1 cellular context compared by ENCODE assay signal in genomic region chr4:86641516-86642090, GRCh38.
TF ChIP-seq lines count a peak whose summit lies in the region.

No MANE protein-coding gene starts in this region.

TF ChIP-seq in GM23338, 12 proteins besides CTCF, POLR2A, EP300 and RAD21 (continued from another document):
- TF ChIP-seq, protein P1, sequence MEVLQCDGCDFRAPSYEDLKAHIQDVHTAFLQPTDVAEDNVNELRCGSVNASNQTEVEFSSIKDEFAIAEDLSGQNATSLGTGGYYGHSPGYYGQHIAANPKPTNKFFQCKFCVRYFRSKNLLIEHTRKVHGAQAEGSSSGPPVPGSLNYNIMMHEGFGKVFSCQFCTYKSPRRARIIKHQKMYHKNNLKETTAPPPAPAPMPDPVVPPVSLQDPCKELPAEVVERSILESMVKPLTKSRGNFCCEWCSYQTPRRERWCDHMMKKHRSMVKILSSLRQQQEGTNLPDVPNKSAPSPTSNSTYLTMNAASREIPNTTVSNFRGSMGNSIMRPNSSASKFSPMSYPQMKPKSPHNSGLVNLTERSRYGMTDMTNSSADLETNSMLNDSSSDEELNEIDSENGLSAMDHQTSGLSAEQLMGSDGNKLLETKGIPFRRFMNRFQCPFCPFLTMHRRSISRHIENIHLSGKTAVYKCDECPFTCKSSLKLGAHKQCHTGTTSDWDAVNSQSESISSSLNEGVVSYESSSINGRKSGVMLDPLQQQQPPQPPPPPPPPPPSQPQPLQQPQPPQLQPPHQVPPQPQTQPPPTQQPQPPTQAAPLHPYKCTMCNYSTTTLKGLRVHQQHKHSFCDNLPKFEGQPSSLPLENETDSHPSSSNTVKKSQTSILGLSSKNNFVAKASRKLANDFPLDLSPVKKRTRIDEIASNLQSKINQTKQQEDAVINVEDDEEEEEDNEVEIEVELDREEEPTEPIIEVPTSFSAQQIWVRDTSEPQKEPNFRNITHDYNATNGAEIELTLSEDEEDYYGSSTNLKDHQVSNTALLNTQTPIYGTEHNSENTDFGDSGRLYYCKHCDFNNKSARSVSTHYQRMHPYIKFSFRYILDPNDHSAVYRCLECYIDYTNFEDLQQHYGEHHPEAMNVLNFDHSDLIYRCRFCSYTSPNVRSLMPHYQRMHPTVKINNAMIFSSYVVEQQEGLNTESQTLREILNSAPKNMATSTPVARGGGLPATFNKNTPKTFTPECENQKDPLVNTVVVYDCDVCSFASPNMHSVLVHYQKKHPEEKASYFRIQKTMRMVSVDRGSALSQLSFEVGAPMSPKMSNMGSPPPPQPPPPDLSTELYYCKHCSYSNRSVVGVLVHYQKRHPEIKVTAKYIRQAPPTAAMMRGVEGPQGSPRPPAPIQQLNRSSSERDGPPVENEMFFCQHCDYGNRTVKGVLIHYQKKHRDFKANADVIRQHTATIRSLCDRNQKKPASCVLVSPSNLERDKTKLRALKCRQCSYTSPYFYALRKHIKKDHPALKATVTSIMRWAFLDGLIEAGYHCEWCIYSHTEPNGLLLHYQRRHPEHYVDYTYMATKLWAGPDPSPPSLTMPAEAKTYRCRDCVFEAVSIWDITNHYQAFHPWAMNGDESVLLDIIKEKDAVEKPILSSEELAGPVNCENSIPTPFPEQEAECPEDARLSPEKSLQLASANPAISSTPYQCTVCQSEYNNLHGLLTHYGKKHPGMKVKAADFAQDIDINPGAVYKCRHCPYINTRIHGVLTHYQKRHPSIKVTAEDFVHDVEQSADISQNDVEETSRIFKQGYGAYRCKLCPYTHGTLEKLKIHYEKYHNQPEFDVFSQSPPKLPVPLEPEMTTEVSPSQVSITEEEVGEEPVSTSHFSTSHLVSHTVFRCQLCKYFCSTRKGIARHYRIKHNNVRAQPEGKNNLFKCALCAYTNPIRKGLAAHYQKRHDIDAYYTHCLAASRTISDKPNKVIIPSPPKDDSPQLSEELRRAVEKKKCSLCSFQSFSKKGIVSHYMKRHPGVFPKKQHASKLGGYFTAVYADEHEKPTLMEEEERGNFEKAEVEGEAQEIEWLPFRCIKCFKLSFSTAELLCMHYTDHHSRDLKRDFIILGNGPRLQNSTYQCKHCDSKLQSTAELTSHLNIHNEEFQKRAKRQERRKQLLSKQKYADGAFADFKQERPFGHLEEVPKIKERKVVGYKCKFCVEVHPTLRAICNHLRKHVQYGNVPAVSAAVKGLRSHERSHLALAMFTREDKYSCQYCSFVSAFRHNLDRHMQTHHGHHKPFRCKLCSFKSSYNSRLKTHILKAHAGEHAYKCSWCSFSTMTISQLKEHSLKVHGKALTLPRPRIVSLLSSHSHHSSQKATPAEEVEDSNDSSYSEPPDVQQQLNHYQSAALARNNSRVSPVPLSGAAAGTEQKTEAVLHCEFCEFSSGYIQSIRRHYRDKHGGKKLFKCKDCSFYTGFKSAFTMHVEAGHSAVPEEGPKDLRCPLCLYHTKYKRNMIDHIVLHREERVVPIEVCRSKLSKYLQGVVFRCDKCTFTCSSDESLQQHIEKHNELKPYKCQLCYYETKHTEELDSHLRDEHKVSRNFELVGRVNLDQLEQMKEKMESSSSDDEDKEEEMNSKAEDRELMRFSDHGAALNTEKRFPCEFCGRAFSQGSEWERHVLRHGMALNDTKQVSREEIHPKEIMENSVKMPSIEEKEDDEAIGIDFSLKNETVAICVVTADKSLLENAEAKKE (CRISPR knock-in tag; IDR thresholded peaks at IDR 0.05) = no peak
- TF ChIP-seq POLR2AphosphoS5 (IDR thresholded peaks at IDR 0.05; ENCODE audit: low read depth) (no peak), EZH2 (IDR thresholded peaks at IDR 0.05; ENCODE audit: low read depth, unreplicated experiment) (no peak), EZH2phosphoT487 (IDR thresholded peaks at IDR 0.05; ENCODE audit: unreplicated experiment) (no peak)
